14 cellular contexts compared by ENCODE assay signal in the genomic region with DNA sequence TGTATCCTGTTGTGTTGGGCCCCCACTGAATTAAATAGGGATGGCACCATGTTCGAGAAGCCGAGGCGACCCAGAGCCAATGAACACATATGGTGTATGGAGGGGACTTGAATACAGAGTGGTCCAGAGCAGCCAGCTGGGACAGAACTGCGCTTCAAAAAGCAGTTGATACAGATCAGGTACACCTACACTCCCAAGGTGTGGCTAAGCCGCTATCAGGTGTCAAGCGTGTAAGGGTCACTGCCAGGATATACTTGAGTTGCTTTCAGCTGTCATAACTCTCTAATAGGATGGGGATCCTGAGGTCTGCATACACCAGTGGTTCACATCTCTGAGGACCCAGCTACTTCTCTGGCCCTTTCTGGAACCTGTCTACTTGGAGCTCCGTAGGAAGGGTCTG.
"Had no signal": no experiment of that assay in that cellular context is flagged by ENCODE, and none has a peak within 500 bp of the region (broad histone marks: within the 10 kb centered on the region; RNA-seq: fewer than 3 reads in every experiment).

No MANE protein-coding gene starts in this region.

- H3K4me3 ChIP-seq: colonic mucosa, psoas muscle, tibial nerve, vagina had no signal

- H3K27me3 ChIP-seq: colonic mucosa, vagina had no signal

- H3K36me3 ChIP-seq: colonic mucosa had no signal

- H3K27ac ChIP-seq: colonic mucosa, psoas muscle, tibial nerve had no signal

- ATAC-seq: activated naive CD4-positive, alpha-beta T cell treated with anti-CD3 and anti-CD28 coated beads, Interleukin-2, amount 50 U/mL, for 72 hours; psoas muscle had no signal

- H3K9me3 Mint-ChIP-seq: activated naive CD4-positive, alpha-beta T cell treated with anti-CD3 and anti-CD28 coated beads, Interleukin-2, amount 50 U/mL, for 72 hours; activated T-helper 2 cell treated with anti-CD3 and anti-CD28 coated beads, Interferon-gamma antibody, Interleukin-2, Interleukin-4, amounts not matched to agents 10 μg/mL and 5 μg/mL and 100 μg/mL, durations not matched to agents 14 hours and 24 hours and 36 hours had no signal

- DNase-seq: activated T-cell treated with anti-CD3 and anti-CD28 coated beads, Interleukin-2, amount 50 U/mL, for 1 hour; amniotic stem cell; central memory CD4-positive, alpha-beta T cell; colonic mucosa; foreskin fibroblast; glutamatergic neuron; kidney glomerular epithelial cell; psoas muscle; stimulated activated CD4-positive, alpha-beta T cell treated with anti-CD3 and anti-CD28 coated beads, Interleukin-12 subunit alpha, Interleukin-12 subunit beta, amount 100 ng/mL, for 4 hours; stimulated activated CD4-positive, alpha-beta T cell treated with anti-CD3 and anti-CD28 coated beads, Interleukin-2, amount 100 ng/mL, for 24 hours had no signal

- H3K9me3 ChIP-seq: colonic mucosa, psoas muscle, tibial nerve, vagina had no signal
